12 cellular contexts compared by ENCODE assay signal in the genomic region with DNA sequence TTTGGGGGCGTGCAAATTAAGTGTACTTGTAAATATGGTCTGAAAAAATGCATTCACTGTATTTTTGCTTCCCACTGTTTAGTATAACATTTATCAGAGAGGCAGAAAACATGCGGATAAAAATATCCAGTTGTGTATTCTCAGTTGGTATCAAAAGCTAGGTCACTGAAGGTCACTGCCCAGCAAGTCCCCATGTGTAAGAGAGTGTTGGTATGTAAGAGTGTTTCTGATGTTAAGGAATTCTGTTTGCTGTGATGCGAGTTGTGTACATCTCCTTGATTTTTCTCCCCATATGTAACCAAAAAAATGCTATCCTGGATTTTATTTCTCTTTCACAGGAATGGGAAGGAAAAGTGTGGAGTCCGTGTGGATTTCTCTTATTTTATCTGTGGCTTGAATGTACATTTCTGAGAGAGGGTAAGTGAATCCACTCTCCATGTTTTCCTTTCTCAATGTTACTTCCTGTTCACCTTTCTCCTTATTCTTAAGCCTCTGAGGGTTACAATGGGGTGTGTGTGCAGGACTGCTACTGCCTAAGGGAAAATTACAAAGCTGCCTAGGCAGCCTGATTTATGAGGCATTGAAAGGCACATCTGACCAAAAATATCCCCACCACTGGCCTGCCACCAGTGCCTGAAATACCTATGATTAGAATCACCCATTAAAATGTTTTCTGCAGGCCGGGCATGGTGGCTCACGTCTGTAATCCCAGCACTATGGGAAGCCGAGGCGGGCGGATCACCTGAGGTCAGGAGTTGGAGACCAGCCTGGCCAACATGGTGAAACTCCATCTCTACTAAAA.
DNase-seq lines count a peak whose midpoint lies in the region; ATAC-seq, FAIRE-seq and TF ChIP-seq lines count a peak whose summit lies in the region.
"Had no signal": no experiment of that assay in that cellular context is flagged by ENCODE, and none has a peak within 500 bp of the region (broad histone marks: within the 10 kb centered on the region; RNA-seq: fewer than 3 reads in every experiment).

No MANE protein-coding gene starts in this region.

- WGBS in pancreas, 2 donors, result 54 to 67% methylated on average over 9 of the region's 9 CpGs

- H3K27me3 ChIP-seq in pancreas, result no peaks in the 10 kb centered on the region

- H3K4me1 ChIP-seq in pancreas, result peaks cover 0 to 4% (median 0%) of the 10 kb centered on the region in 3 donors

- intact Hi-C loops in pancreas (cut with DNase I), result no loop called here

- peak overlapping the region in 3 of 4 donors; percentile 35 to 55 (median 50) for H3K27ac ChIP-seq in pancreas

- H3K36me3 ChIP-seq in pancreas, result no peaks in the 10 kb centered on the region

- peak; percentile 53 to 82 (median 72) for ATAC-seq in pancreas
- no peak for ATAC-seq in GM18873 (IDR thresholded peaks at IDR 0.05; ENCODE audit: low FRiP score, unreplicated experiment)
- no peak for ATAC-seq in HG03378 (IDR thresholded peaks at IDR 0.05; ENCODE audit: unreplicated experiment)

- H3K9me3 ChIP-seq in pancreas, result no peaks in the 10 kb centered on the region

- FAIRE-seq in pancreas (lab: Jason Lieb, UNC), result no peak

- DNase-seq in GM04503 (ENCODE audit: low read depth) (peak; percentile 89), RPMI7951 (ENCODE audit: low read depth) (peak; percentile 78), fibroblast of pulmonary artery (ENCODE audit: low read depth) (peak; percentile 18), pancreas (peak in 2 of 6 donors; percentile 34 to 40), mucosa of gallbladder (ENCODE audit: low spot score) (no peak), Ammon's horn (ENCODE audit: low spot score) (no peak)
- DNase-seq: activated CD4-positive, alpha-beta T cell treated with anti-CD3 and anti-CD28 coated beads for 1 hour; activated naive CD8-positive, alpha-beta T cell treated with anti-CD3 and anti-CD28 coated beads, Interleukin-2, amount 10 ng/mL, durations not matched to agents 7 days and 5 days; DMS79 treated with DMSO at 0.1 percent for 48 hours; nephron progenitor cell had no signal

- H3K4me3 ChIP-seq in fibroblast of pulmonary artery (replicated peaks; ENCODE audit: low read depth, low read length) (no peak overlapping the region), pancreas (no peak overlapping the region)

- TF ChIP-seq CTCF in fibroblast of pulmonary artery (IDR thresholded peaks at IDR 0.05; ENCODE audit: low read length, missing control alignments) (no peak), pancreas (IDR thresholded peaks at IDR 0.05) (no peak)

Comparison
In these comparisons a context has a peak if more than half of its experiments do, and no peak if none do; other contexts are left out.
1. DNase-seq: peak in GM04503 (single experiment), RPMI7951 (single experiment) and fibroblast of pulmonary artery (single experiment); none in mucosa of gallbladder (single experiment) and Ammon's horn (single experiment).
2. ATAC-seq: peak in pancreas (4 of 4); none in GM18873 (single experiment) and HG03378 (single experiment).